Comparison of ENCODE assay signal across 19 cellular contexts in genomic region chr1:27755865-27756264, GRCh38.
"Had no signal": no experiment of that assay in that cellular context is flagged by ENCODE, and none has a peak within 500 bp of the region (broad histone marks: within the 10 kb centered on the region; RNA-seq: fewer than 3 reads in every experiment).

No MANE protein-coding gene starts in this region.

- H3K4me3 Mint-ChIP-seq: activated CD4-positive, alpha-beta memory T cell treated with anti-CD3 and anti-CD28 coated beads, Interleukin-2, amount 10 ng/mL, durations not matched to agents 7 days and 5 days; activated CD4-positive, alpha-beta T cell treated with anti-CD3 and anti-CD28 coated beads for 36 hours; activated naive CD4-positive, alpha-beta T cell treated with anti-CD3 and anti-CD28 coated beads, Interleukin-2, amount 50 U/mL, for 24 hours; activated T-cell treated with anti-CD3 and anti-CD28 coated beads, Interleukin-2, amount 50 U/mL, for 24 hours; dendritic cell treated with granulocyte-macrophage colony-stimulating factor and Interleukin-4, amounts not matched to agents 40 ng/mL and 50 ng/mL, for 4 days; effector memory CD8-positive, alpha-beta T cell; immature natural killer cell; naive thymus-derived CD8-positive, alpha-beta T cell; T-helper 17 cell had no signal

- H3K9me3 ChIP-seq: heart left ventricle, neutrophil, SJCRH30, transverse colon had no signal

- H3K4me1 ChIP-seq: transverse colon had no signal

- ATAC-seq: activated CD4-positive, alpha-beta T cell treated with anti-CD3 and anti-CD28 coated beads for 36 hours; effector memory CD8-positive, alpha-beta T cell; naive thymus-derived CD8-positive, alpha-beta T cell; T-helper 17 cell had no signal

- DNase-seq: activated CD4-positive, alpha-beta memory T cell treated with anti-CD3 and anti-CD28 coated beads, Interleukin-2, amount 10 ng/mL, durations not matched to agents 7 days and 5 days; activated CD4-positive, alpha-beta T cell treated with anti-CD3 and anti-CD28 coated beads for 36 hours; activated T-cell treated with anti-CD3 and anti-CD28 coated beads, Interleukin-2, amount 50 U/mL, for 24 hours; central memory CD4-positive, alpha-beta T cell; effector memory CD8-positive, alpha-beta T cell; foreskin melanocyte; heart left ventricle; immature natural killer cell; mammary epithelial cell; naive thymus-derived CD8-positive, alpha-beta T cell; stimulated activated CD4-positive, alpha-beta T cell treated with anti-CD3 and anti-CD28 coated beads, Interleukin-4, amount 100 ng/mL, for 24 hours; stimulated activated naive CD4-positive, alpha-beta T cell; T-helper 17 cell; transverse colon; WERI-Rb-1 had no signal

- H3K27me3 Mint-ChIP-seq: activated CD4-positive, alpha-beta memory T cell treated with anti-CD3 and anti-CD28 coated beads, Interleukin-2, amount 10 ng/mL, durations not matched to agents 7 days and 5 days; activated CD4-positive, alpha-beta T cell treated with anti-CD3 and anti-CD28 coated beads for 36 hours; activated naive CD4-positive, alpha-beta T cell treated with anti-CD3 and anti-CD28 coated beads, Interleukin-2, amount 50 U/mL, for 24 hours; activated T-cell treated with anti-CD3 and anti-CD28 coated beads, Interleukin-2, amount 50 U/mL, for 24 hours; dendritic cell treated with granulocyte-macrophage colony-stimulating factor and Interleukin-4, amounts not matched to agents 40 ng/mL and 50 ng/mL, for 4 days; effector memory CD8-positive, alpha-beta T cell; naive thymus-derived CD8-positive, alpha-beta T cell; T-helper 17 cell had no signal

- H3K27me3 ChIP-seq: heart left ventricle, neutrophil, SJCRH30, transverse colon had no signal

- H3K27ac ChIP-seq: heart left ventricle, neutrophil, SJCRH30, transverse colon, WERI-Rb-1 had no signal

- H3K4me3 ChIP-seq: heart left ventricle, SJCRH30, transverse colon had no signal

- H3K4me1 Mint-ChIP-seq: activated CD4-positive, alpha-beta T cell treated with anti-CD3 and anti-CD28 coated beads for 36 hours; activated naive CD4-positive, alpha-beta T cell treated with anti-CD3 and anti-CD28 coated beads, Interleukin-2, amount 50 U/mL, for 24 hours; immature natural killer cell had no signal

- H3K9me3 Mint-ChIP-seq: activated CD4-positive, alpha-beta memory T cell treated with anti-CD3 and anti-CD28 coated beads, Interleukin-2, amount 10 ng/mL, durations not matched to agents 7 days and 5 days; activated naive CD4-positive, alpha-beta T cell treated with anti-CD3 and anti-CD28 coated beads, Interleukin-2, amount 50 U/mL, for 24 hours; activated T-cell treated with anti-CD3 and anti-CD28 coated beads, Interleukin-2, amount 50 U/mL, for 24 hours; dendritic cell treated with granulocyte-macrophage colony-stimulating factor and Interleukin-4, amounts not matched to agents 40 ng/mL and 50 ng/mL, for 4 days; effector memory CD8-positive, alpha-beta T cell; immature natural killer cell; naive thymus-derived CD8-positive, alpha-beta T cell had no signal

- H3K27ac Mint-ChIP-seq: activated CD4-positive, alpha-beta memory T cell treated with anti-CD3 and anti-CD28 coated beads, Interleukin-2, amount 10 ng/mL, durations not matched to agents 7 days and 5 days; activated CD4-positive, alpha-beta T cell treated with anti-CD3 and anti-CD28 coated beads for 36 hours; activated naive CD4-positive, alpha-beta T cell treated with anti-CD3 and anti-CD28 coated beads, Interleukin-2, amount 50 U/mL, for 24 hours; activated T-cell treated with anti-CD3 and anti-CD28 coated beads, Interleukin-2, amount 50 U/mL, for 24 hours; dendritic cell treated with granulocyte-macrophage colony-stimulating factor and Interleukin-4, amounts not matched to agents 40 ng/mL and 50 ng/mL, for 4 days; effector memory CD8-positive, alpha-beta T cell; T-helper 17 cell had no signal
